33 cellular contexts compared by ENCODE assay signal in genomic region chr1:65751961-65752360, GRCh38.
"Had no signal": no experiment of that assay in that cellular context is flagged by ENCODE, and none has a peak within 500 bp of the region (broad histone marks: within the 10 kb centered on the region; RNA-seq: fewer than 3 reads in every experiment).

No MANE protein-coding gene starts in this region.

- H3K36me3 ChIP-seq: esophagus squamous epithelium, gastrocnemius medialis, left ventricle myocardium inferior, ovary, vagina had no signal

- H3K36me3 Mint-ChIP-seq: activated CD4-positive, alpha-beta memory T cell treated with anti-CD3 and anti-CD28 coated beads for 36 hours; activated naive CD4-positive, alpha-beta T cell treated with anti-CD3 and anti-CD28 coated beads, Interleukin-2, amount 10 ng/mL, durations not matched to agents 7 days and 5 days; activated naive CD8-positive, alpha-beta T cell treated with anti-CD3 and anti-CD28 coated beads, Interleukin-2, amount 10 ng/mL, durations not matched to agents 7 days and 5 days; naive B cell; type B pancreatic cell had no signal

- H3K27ac ChIP-seq: epithelial cell of prostate, esophagus squamous epithelium, gastrocnemius medialis, left ventricle myocardium inferior, ovary, skin epidermis, vagina had no signal

- H3K9me3 ChIP-seq: esophagus squamous epithelium, gastrocnemius medialis, left ventricle myocardium inferior, vagina had no signal

- H3K4me3 Mint-ChIP-seq: activated CD4-positive, alpha-beta memory T cell treated with anti-CD3 and anti-CD28 coated beads for 36 hours; activated naive CD4-positive, alpha-beta T cell treated with anti-CD3 and anti-CD28 coated beads, Interleukin-2, amount 10 ng/mL, durations not matched to agents 7 days and 5 days; activated naive CD8-positive, alpha-beta T cell treated with anti-CD3 and anti-CD28 coated beads, Interleukin-2, amount 10 ng/mL, durations not matched to agents 7 days and 5 days; activated T-helper 1 cell treated with anti-CD3 and anti-CD28 coated beads, Interleukin-12 subunit alpha, Interleukin-12 subunit beta, Interleukin-2, Interleukin-4 antibody, amounts not matched to agents 30 ng/mL and 10 ng/mL and 1 ng/mL, durations not matched to agents 14 hours and 24 hours and 36 hours; central memory CD8-positive, alpha-beta T cell; dendritic cell treated with granulocyte-macrophage colony-stimulating factor and Interleukin-4, amounts not matched to agents 40 ng/mL and 50 ng/mL, for 4 days; naive B cell; stimulated activated naive CD8-positive, alpha-beta T cell treated with anti-CD3 and anti-CD28 coated beads, Interleukin-15, amount 100 ng/mL, for 72 hours; T-helper 2 cell treated with Interferon-gamma antibody and Interleukin-4, amounts not matched to agents 5 μg/mL and 100 μg/mL, for 36 hours; type B pancreatic cell had no signal

- H3K4me1 Mint-ChIP-seq: activated naive CD4-positive, alpha-beta T cell treated with anti-CD3 and anti-CD28 coated beads, Interleukin-2, amount 10 ng/mL, durations not matched to agents 7 days and 5 days; activated naive CD8-positive, alpha-beta T cell treated with anti-CD3 and anti-CD28 coated beads, Interleukin-2, amount 10 ng/mL, durations not matched to agents 7 days and 5 days; central memory CD8-positive, alpha-beta T cell; naive B cell; stimulated activated naive CD8-positive, alpha-beta T cell treated with anti-CD3 and anti-CD28 coated beads, Interleukin-15, amount 100 ng/mL, for 72 hours had no signal

- H3K27me3 Mint-ChIP-seq: activated naive CD4-positive, alpha-beta T cell treated with anti-CD3 and anti-CD28 coated beads, Interleukin-2, amount 10 ng/mL, durations not matched to agents 7 days and 5 days; dendritic cell treated with granulocyte-macrophage colony-stimulating factor and Interleukin-4, amounts not matched to agents 40 ng/mL and 50 ng/mL, for 4 days had no signal

- H3K27ac Mint-ChIP-seq: activated CD4-positive, alpha-beta memory T cell treated with anti-CD3 and anti-CD28 coated beads for 36 hours; activated naive CD4-positive, alpha-beta T cell treated with anti-CD3 and anti-CD28 coated beads, Interleukin-2, amount 10 ng/mL, durations not matched to agents 7 days and 5 days; activated naive CD8-positive, alpha-beta T cell treated with anti-CD3 and anti-CD28 coated beads, Interleukin-2, amount 10 ng/mL, durations not matched to agents 7 days and 5 days; activated T-helper 1 cell treated with anti-CD3 and anti-CD28 coated beads, Interleukin-12 subunit alpha, Interleukin-12 subunit beta, Interleukin-2, Interleukin-4 antibody, amounts not matched to agents 30 ng/mL and 10 ng/mL and 1 ng/mL, durations not matched to agents 14 hours and 24 hours and 36 hours; dendritic cell treated with granulocyte-macrophage colony-stimulating factor and Interleukin-4, amounts not matched to agents 40 ng/mL and 50 ng/mL, for 4 days; naive B cell; progenitor cell of endocrine pancreas; stimulated activated naive CD8-positive, alpha-beta T cell treated with anti-CD3 and anti-CD28 coated beads, Interleukin-15, amount 100 ng/mL, for 72 hours; T-helper 2 cell treated with Interferon-gamma antibody and Interleukin-4, amounts not matched to agents 5 μg/mL and 100 μg/mL, for 36 hours; type B pancreatic cell had no signal

- ATAC-seq: gastrocnemius medialis; sciatic nerve; stimulated activated naive CD8-positive, alpha-beta T cell treated with anti-CD3 and anti-CD28 coated beads, Interleukin-15, amount 100 ng/mL, for 72 hours had no signal

- DNase-seq: activated CD4-positive, alpha-beta memory T cell treated with anti-CD3 and anti-CD28 coated beads for 36 hours; activated CD4-positive, alpha-beta T cell treated with anti-CD3 and anti-CD28 coated beads for 48 hours; activated CD4-positive, CD25-positive, alpha-beta regulatory T cell; activated CD8-positive, alpha-beta memory T cell treated with anti-CD3 and anti-CD28 coated beads, Interleukin-2, amount 50 U/mL, for 4 hours; activated gamma-delta T cell; activated naive CD4-positive, alpha-beta T cell treated with anti-CD3 and anti-CD28 coated beads, Interleukin-2, amount 10 ng/mL, durations not matched to agents 7 days and 5 days; activated naive CD8-positive, alpha-beta T cell treated with anti-CD3 and anti-CD28 coated beads, Interleukin-2, amount 10 ng/mL, durations not matched to agents 7 days and 5 days; activated T-cell treated with anti-CD3 and anti-CD28 coated beads, Interleukin-2, amount 50 U/mL, for 1 hour; effector CD4-positive, alpha-beta T cell; esophagus squamous epithelium; gastrocnemius medialis; glutamatergic neuron; left ventricle myocardium inferior; naive B cell; ovary; retina; stimulated activated CD4-positive, alpha-beta T cell treated with anti-CD3 and anti-CD28 coated beads, Interleukin-12 subunit alpha, Interleukin-12 subunit beta, amount 100 ng/mL, for 4 hours; stimulated activated CD4-positive, alpha-beta T cell treated with anti-CD3 and anti-CD28 coated beads, Interleukin-4, amount 100 ng/mL, for 1 hour; stimulated activated naive CD8-positive, alpha-beta T cell treated with anti-CD3 and anti-CD28 coated beads, Interleukin-15, amount 100 ng/mL, for 72 hours; substantia nigra; T-helper 1 cell had no signal

- H3K4me3 ChIP-seq: esophagus squamous epithelium, gastrocnemius medialis, left ventricle myocardium inferior, ovary, skin epidermis, vagina had no signal

- H3K27me3 ChIP-seq: esophagus squamous epithelium, gastrocnemius medialis, ovary, vagina had no signal

- H3K4me1 ChIP-seq: esophagus squamous epithelium, gastrocnemius medialis, left ventricle myocardium inferior, vagina had no signal

- FAIRE-seq: astrocyte, islet of Langerhans had no signal

- H3K9me3 Mint-ChIP-seq: activated CD4-positive, alpha-beta memory T cell treated with anti-CD3 and anti-CD28 coated beads for 36 hours; activated naive CD4-positive, alpha-beta T cell treated with anti-CD3 and anti-CD28 coated beads, Interleukin-2, amount 10 ng/mL, durations not matched to agents 7 days and 5 days; activated naive CD8-positive, alpha-beta T cell treated with anti-CD3 and anti-CD28 coated beads, Interleukin-2, amount 10 ng/mL, durations not matched to agents 7 days and 5 days; activated T-helper 1 cell treated with anti-CD3 and anti-CD28 coated beads, Interleukin-12 subunit alpha, Interleukin-12 subunit beta, Interleukin-2, Interleukin-4 antibody, amounts not matched to agents 30 ng/mL and 10 ng/mL and 1 ng/mL, durations not matched to agents 14 hours and 24 hours and 36 hours; central memory CD8-positive, alpha-beta T cell; stimulated activated naive CD8-positive, alpha-beta T cell treated with anti-CD3 and anti-CD28 coated beads, Interleukin-15, amount 100 ng/mL, for 72 hours; T-helper 2 cell treated with Interferon-gamma antibody and Interleukin-4, amounts not matched to agents 5 μg/mL and 100 μg/mL, for 36 hours; type B pancreatic cell had no signal
